Comparison of ENCODE assay signal across 1 cellular context in genomic region chr4:5711479-5712184, GRCh38.
TF ChIP-seq lines count a peak whose summit lies in the region.

No MANE protein-coding gene starts in this region.

TF ChIP-seq in HepG2, 621 proteins besides CTCF, POLR2A, EP300 and RAD21 (continues in another document):
- TF ChIP-seq IRX3 (CRISPR knock-in tag; IDR thresholded peaks at IDR 0.05; ENCODE audit: borderline replicate concordance, low read depth) (0 out of 2 replicates have a peak, but pooled peaks have one; percentile 51), ZBTB7A (CRISPR knock-in tag; IDR thresholded peaks at IDR 0.05) (0 out of 2 replicates have a peak, but pooled peaks have one; percentile 32), ZNF704 (CRISPR knock-in tag; IDR thresholded peaks at IDR 0.05; ENCODE audit: borderline replicate concordance) (no peak), ZNF552 (CRISPR knock-in tag; IDR thresholded peaks at IDR 0.05; ENCODE audit: borderline replicate concordance) (0 out of 2 replicates have a peak, but pooled peaks have one; percentile 23), ZNF639 (CRISPR knock-in tag; conservative IDR thresholded peaks at IDR 0.05) (no peak), FOXA1 (IDR thresholded peaks at IDR 0.05) (no peak), FOXA1 (CRISPR knock-in tag; IDR thresholded peaks at IDR 0.05) (no peak), BHLHE40 (IDR thresholded peaks at IDR 0.05; ENCODE audit: low read length) (peak; percentile 39; the same call in 1 of the 2 replicates), ZNF691 (CRISPR knock-in tag; IDR thresholded peaks at IDR 0.05; ENCODE audit: borderline replicate concordance, low read depth) (0 out of 2 replicates have a peak, but pooled peaks have one; percentile 16), ZUFSP (CRISPR knock-in tag; IDR thresholded peaks at IDR 0.05; ENCODE audit: borderline replicate concordance) (no peak), ZNF280B (CRISPR knock-in tag; IDR thresholded peaks at IDR 0.05; ENCODE audit: borderline replicate concordance) (peak; percentile 68; the same call in 1 of the 2 replicates), TMF1 (CRISPR knock-in tag; IDR thresholded peaks at IDR 0.05; ENCODE audit: low read depth) (0 out of 2 replicates have a peak, but pooled peaks have one; percentile 50), ZFP91 (CRISPR knock-in tag; IDR thresholded peaks at IDR 0.05; ENCODE audit: borderline replicate concordance) (0 out of 2 replicates have a peak, but pooled peaks have one; percentile 11), GTF3A (CRISPR knock-in tag; conservative IDR thresholded peaks at IDR 0.05) (0 out of 2 replicates have a peak, but pooled peaks have one; percentile 61), ZBTB7B (CRISPR knock-in tag; IDR thresholded peaks at IDR 0.05) (no peak), BORCS8-MEF2B (CRISPR knock-in tag; IDR thresholded peaks at IDR 0.05) (peak; percentile 34; the same call in 1 of the 2 replicates), ZNF792 (CRISPR knock-in tag; IDR thresholded peaks at IDR 0.05) (no peak), ZNF605 (CRISPR knock-in tag; IDR thresholded peaks at IDR 0.05) (0 out of 2 replicates have a peak, but pooled peaks have one; percentile 34), ZNF142 (CRISPR knock-in tag; IDR thresholded peaks at IDR 0.05) (no peak), ZNF230 (CRISPR knock-in tag; IDR thresholded peaks at IDR 0.05) (0 out of 2 replicates have a peak, but pooled peaks have one; percentile 43), MAX (IDR thresholded peaks at IDR 0.05) (peak; percentile 56; the same call in 1 of the 2 replicates), ZBTB42 (CRISPR knock-in tag; IDR thresholded peaks at IDR 0.05) (peak; percentile 73; the same call in 1 of the 2 replicates), PHF8 (CRISPR knock-in tag; IDR thresholded peaks at IDR 0.05) (peak; percentile 4; the same call in 1 of the 2 replicates), MXD1 (CRISPR knock-in tag; IDR thresholded peaks at IDR 0.05) (peak; percentile 37; the same call in 1 of the 2 replicates), TFDP1 (CRISPR knock-in tag; IDR thresholded peaks at IDR 0.05; ENCODE audit: borderline replicate concordance) (peak; percentile 37; the same call in 1 of the 2 replicates), IRF9 (CRISPR knock-in tag; IDR thresholded peaks at IDR 0.05; ENCODE audit: borderline replicate concordance) (no peak), ZNF44 (CRISPR knock-in tag; IDR thresholded peaks at IDR 0.05) (no peak), ZNF546 (CRISPR knock-in tag; conservative IDR thresholded peaks at IDR 0.05) (peak; percentile 69; the same call in 1 of the 2 replicates), RBFOX2 (IDR thresholded peaks at IDR 0.05; ENCODE audit: low read depth, low read length) (peak; percentile 57), ZNF777 (CRISPR knock-in tag; IDR thresholded peaks at IDR 0.05) (peak; percentile 43; the same call in 1 of the 2 replicates), HNF1A (IDR thresholded peaks at IDR 0.05; ENCODE audit: low read depth) (no peak), HNF1A (CRISPR knock-in tag; IDR thresholded peaks at IDR 0.05; ENCODE audit: borderline replicate concordance) (0 out of 2 replicates have a peak, but pooled peaks have one; percentile 32), ZNF430 (CRISPR knock-in tag; IDR thresholded peaks at IDR 0.05) (0 out of 2 replicates have a peak, but pooled peaks have one; percentile 26)
